20 cellular contexts compared by ENCODE assay signal in genomic region chr15:70765504-70766281, GRCh38. TPM values are rescaled to one million over a fixed set of nuclear protein-coding genes. Genes with fewer than 3 reads are reported as not detected.
DNase-seq lines count a peak whose midpoint lies in the region; ATAC-seq, FAIRE-seq and TF ChIP-seq lines count a peak whose summit lies in the region.
"Had no signal": no experiment of that assay in that cellular context is flagged by ENCODE, and none has a peak within 500 bp of the region (broad histone marks: within the 10 kb centered on the region; RNA-seq: fewer than 3 reads in every experiment).

No MANE protein-coding gene starts in this region.

- ATAC-seq in GM19452 (IDR thresholded peaks at IDR 0.05; ENCODE audit: unreplicated experiment): no peak
- ATAC-seq: effector memory CD8-positive, alpha-beta T cell; mucosa of descending colon had no signal

- DNase-seq in EH (ENCODE audit: low read depth) (peak; percentile 92), HTR-8/SVneo (ENCODE audit: insufficient read length, low spot score) (no peak), fibroblast of gingiva (ENCODE audit: low read depth) (peak; percentile 68), osteocyte (ENCODE audit: extremely low spot score, unreplicated experiment) (no peak), NCI-H1694 (lab: John Stamatoyannopoulos, UW) (no peak), GM20000 (ENCODE audit: low spot score) (no peak), NCI-H524 treated with DMSO at 0.1 percent for 48 hours (lab: John Stamatoyannopoulos, UW) (no peak)
- DNase-seq: activated CD4-positive, alpha-beta T cell treated with anti-CD3 and anti-CD28 coated beads for 48 hours; activated naive CD4-positive, alpha-beta T cell treated with anti-CD3 and anti-CD28 coated beads, Interleukin-2, amount 10 ng/mL, durations not matched to agents 7 days and 5 days; CD4-positive, alpha-beta memory T cell; effector memory CD8-positive, alpha-beta T cell; kidney; MM.1S; mucosa of descending colon; posterior cingulate gyrus; SJCRH30; substantia nigra; T-helper 9 cell had no signal

- peak overlapping the region; percentile 47 for H3K4me3 Mint-ChIP-seq in osteocyte (ENCODE audit: unreplicated experiment)
- H3K4me3 Mint-ChIP-seq: activated naive CD4-positive, alpha-beta T cell treated with anti-CD3 and anti-CD28 coated beads, Interleukin-2, amount 10 ng/mL, durations not matched to agents 7 days and 5 days; effector memory CD8-positive, alpha-beta T cell had no signal

- H3K9me3 Mint-ChIP-seq in osteocyte (ENCODE audit: unreplicated experiment): no peaks in the 10 kb centered on the region
- H3K9me3 Mint-ChIP-seq: activated naive CD4-positive, alpha-beta T cell treated with anti-CD3 and anti-CD28 coated beads, Interleukin-2, amount 10 ng/mL, durations not matched to agents 7 days and 5 days; CD4-positive, alpha-beta memory T cell; effector memory CD8-positive, alpha-beta T cell had no signal

- H3K36me3 Mint-ChIP-seq in osteocyte (ENCODE audit: unreplicated experiment): peaks cover 6% of the 10 kb centered on the region
- H3K36me3 Mint-ChIP-seq: activated naive CD4-positive, alpha-beta T cell treated with anti-CD3 and anti-CD28 coated beads, Interleukin-2, amount 10 ng/mL, durations not matched to agents 7 days and 5 days; CD4-positive, alpha-beta memory T cell had no signal

- peaks cover 51% of the 10 kb centered on the region for H3K4me1 Mint-ChIP-seq in osteocyte (ENCODE audit: unreplicated experiment)

- peak; percentile 78 for FAIRE-seq in HTR-8/SVneo (lab: Jason Lieb, UNC)
- FAIRE-seq: bronchial epithelial cell, kidney had no signal

- no peak for TF ChIP-seq CTCF in osteocyte (IDR thresholded peaks at IDR 0.05)
- TF ChIP-seq CTCF in GM20000 (IDR thresholded peaks at IDR 0.05; ENCODE audit: extremely low read depth, missing control alignments): no peak

- H3K27ac Mint-ChIP-seq in osteocyte (ENCODE audit: unreplicated experiment): peak overlapping the region; percentile 97
- H3K27ac Mint-ChIP-seq: activated naive CD4-positive, alpha-beta T cell treated with anti-CD3 and anti-CD28 coated beads, Interleukin-2, amount 10 ng/mL, durations not matched to agents 7 days and 5 days; effector memory CD8-positive, alpha-beta T cell had no signal

- no peaks in the 10 kb centered on the region for H3K27me3 Mint-ChIP-seq in osteocyte (ENCODE audit: unreplicated experiment)

RNA-seq across cellular contexts. Expression of gene UACA, which starts 2.3 kb away (rescaled TPM):
- 259 and 264 TPM in 2 replicates for total RNA-seq in osteocyte

Comparison
In these comparisons a context has a peak if more than half of its experiments do, and no peak if none do; other contexts are left out.
1. DNase-seq: peak in EH (single experiment) and fibroblast of gingiva (single experiment); none in HTR-8/SVneo (single experiment), osteocyte (single experiment), NCI-H1694 (single experiment), GM20000 (single experiment) and NCI-H524 treated with DMSO at 0.1 percent for 48 hours (single experiment).